ENCODE assay signal across 14 cellular contexts in the genomic region with DNA sequence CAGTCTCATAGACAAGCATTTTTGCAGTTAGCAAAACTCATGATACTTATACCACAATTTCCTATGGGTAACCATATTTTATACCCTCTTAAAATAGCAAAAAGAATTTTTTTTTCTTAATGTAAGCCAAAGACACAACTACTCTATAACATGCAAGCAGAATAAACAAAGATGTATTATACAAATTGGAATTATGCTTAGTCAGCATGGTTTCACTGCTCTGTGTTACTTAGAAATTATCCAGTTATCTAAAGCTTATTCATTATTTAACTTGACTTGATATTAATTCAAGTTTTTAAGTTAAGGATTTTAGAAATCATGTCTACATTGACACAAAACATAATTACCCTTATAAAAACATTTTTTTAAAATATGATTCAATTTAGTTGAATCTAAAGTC.
DNase-seq lines count a peak whose midpoint lies in the region; ATAC-seq, FAIRE-seq and TF ChIP-seq lines count a peak whose summit lies in the region.
"Had no signal": no experiment of that assay in that cellular context is flagged by ENCODE, and none has a peak within 500 bp of the region (broad histone marks: within the 10 kb centered on the region; RNA-seq: fewer than 3 reads in every experiment).

No MANE protein-coding gene starts in this region.

- TF ChIP-seq POLR2A in IMR-90 (IDR thresholded peaks at IDR 0.05; ENCODE audit: low read depth, low read length) (no peak), testis (IDR thresholded peaks at IDR 0.05) (no peak)

- H3K4ac ChIP-seq in IMR-90 (ENCODE audit: low read depth, low read length), result no peak overlapping the region

- no peak overlapping the region for H2AK5ac ChIP-seq in IMR-90 (ENCODE audit: low read depth, low read length)

- H2BK20ac ChIP-seq in IMR-90 (ENCODE audit: low read depth, low read length), result no peak overlapping the region

- no peak overlapping the region for H3K18ac ChIP-seq in IMR-90 (ENCODE audit: low read depth, low read length)

- in situ Hi-C loops in IMR-90 (cut with MboI; ENCODE audit: low sequenced_read_pairs), result no loop called here

- no peaks in the 10 kb centered on the region for H3K79me1 ChIP-seq in IMR-90 (ENCODE audit: low read depth in 1 of 2, low read length in 2 of 2)

- POLR2A ChIA-PET in IMR-90 (lab: Charles Lee; ENCODE audit: unreplicated experiment), result no interaction called here

- H3K9me3 ChIP-seq in IMR-90 (ENCODE audit: control insufficient read depth, insufficient read depth, low read length), result no peaks in the 10 kb centered on the region
- H3K9me3 ChIP-seq in small intestine (ENCODE audit: control insufficient read depth, low read depth), result no peaks in the 10 kb centered on the region
- H3K9me3 ChIP-seq in testis, result no peaks in the 10 kb centered on the region
- H3K9me3 ChIP-seq: BE2C had no signal

- H3K79me2 ChIP-seq in ACC112 (ENCODE audit: control insufficient read depth, insufficient read depth, low read length, unreplicated experiment), result no peaks in the 10 kb centered on the region

- intact Hi-C loops in IMR-90 (cut with micrococcal nuclease) (no loop called here), testis (cut with DNase I; ENCODE audit: low total_unique reads) (no loop called here)

- no peaks in the 10 kb centered on the region for H3K9me1 ChIP-seq in IMR-90 (ENCODE audit: insufficient read depth, low read length)

- no peak overlapping the region for H3K9ac ChIP-seq in IMR-90 (ENCODE audit: low read depth, low read length)

- H3K4me3 ChIP-seq in ACC112 (ENCODE audit: low read depth, low read length), result peak overlapping the region; percentile 56; the same call in 1 of the 2 replicates
- no peak overlapping the region for H3K4me3 ChIP-seq in IMR-90 (ENCODE audit: insufficient read depth, low read depth, low read length)
- H3K4me3 ChIP-seq in small intestine (ENCODE audit: low read depth in 1 of 2, low read length in 2 of 2), result no peak overlapping the region
- H3K4me3 ChIP-seq in testis, result no peak overlapping the region

- no peak overlapping the region for H3K4me2 ChIP-seq in IMR-90 (ENCODE audit: low read depth, low read length)

- H3K4me1 ChIP-seq in ACC112 (ENCODE audit: control insufficient read depth, insufficient read depth, low read length, unreplicated experiment), result no peaks in the 10 kb centered on the region
- H3K4me1 ChIP-seq in IMR-90 (ENCODE audit: control insufficient read depth, insufficient read depth, low read length), result no peaks in the 10 kb centered on the region
- no peaks in the 10 kb centered on the region for H3K4me1 ChIP-seq in small intestine (ENCODE audit: control insufficient read depth in 2 of 2, insufficient read depth in 1 of 2, low read depth in 1 of 2, low read length in 1 of 2)
- no peaks in the 10 kb centered on the region for H3K4me1 ChIP-seq in testis
- H3K4me1 ChIP-seq: BE2C had no signal

- H4K5ac ChIP-seq in IMR-90 (ENCODE audit: low read depth, low read length), result no peak overlapping the region

- ATAC-seq in IMR-90 (ENCODE audit: low read depth), result no peak
- ATAC-seq in HG02981 (IDR thresholded peaks at IDR 0.05; ENCODE audit: unreplicated experiment), result no peak

- no peak overlapping the region for H4K8ac ChIP-seq in IMR-90 (ENCODE audit: low read depth in 2 of 2, low read length in 2 of 2)

- CTCF ChIA-PET in IMR-90 (lab: Yijun Ruan, JAX), result no interaction called here

- H2BK15ac ChIP-seq in IMR-90 (ENCODE audit: low read depth, low read length), result no peak overlapping the region

- H4K20me1 ChIP-seq in IMR-90 (ENCODE audit: insufficient read depth, low read length), result no peaks in the 10 kb centered on the region

- no peak overlapping the region for H2BK120ac ChIP-seq in IMR-90 (ENCODE audit: low read depth, low read length)

- dilution Hi-C loops in IMR-90 (cut with HindIII; ENCODE audit: low sequenced_read_pairs, unreplicated experiment), result no loop called here

- H4K91ac ChIP-seq in IMR-90 (ENCODE audit: insufficient read depth, low read depth, low read length), result no peak overlapping the region

- no peak for TF ChIP-seq RAD21 in IMR-90 (IDR thresholded peaks at IDR 0.05; ENCODE audit: low read length)

- TF ChIP-seq CTCF in IMR-90 (conservative IDR thresholded peaks at IDR 0.05; ENCODE audit: low read depth, low read length) (no peak), testis (IDR thresholded peaks at IDR 0.05) (no peak)

- no peaks in the 10 kb centered on the region for H3K27me3 ChIP-seq in ACC112 (ENCODE audit: insufficient read depth, low read length)
- no peaks in the 10 kb centered on the region for H3K27me3 ChIP-seq in IMR-90 (ENCODE audit: control insufficient read depth, insufficient read depth, low read length)
- H3K27me3 ChIP-seq in small intestine (ENCODE audit: control insufficient read depth in 2 of 2, insufficient read depth in 2 of 2, low read length in 2 of 2), result no peaks in the 10 kb centered on the region
- H3K27me3 ChIP-seq in testis, result no peaks in the 10 kb centered on the region
- H3K27me3 ChIP-seq: BE2C had no signal

- DNase-seq in IMR-90, result no peak
- DNase-seq in small intestine, result no peak
- DNase-seq in testis, result no peak
- no peak for DNase-seq in dermis blood vessel endothelial cell
- DNase-seq: BE2C; CD4-positive, alpha-beta memory T cell; DMS79; GOT3; HCEC 1CT had no signal

- no TSS peak for BruUV-seq in IMR-90 (replicated peaks; lab: Mats Ljungman, UMichigan)

- FAIRE-seq in endometrium (lab: Jason Lieb, UNC) (peak; percentile 85), small intestine (lab: Jason Lieb, UNC) (peak; percentile 61)
- FAIRE-seq: GM12891 had no signal

- H2AFZ ChIP-seq in ACC112 (ENCODE audit: low read length, unreplicated experiment) (peak overlapping the region; percentile 76), IMR-90 (replicated peaks; ENCODE audit: low read length, poor library complexity) (no peak overlapping the region)

- no peak overlapping the region for H3K23ac ChIP-seq in IMR-90 (ENCODE audit: low read depth, low read length)

- no peak overlapping the region for H3K14ac ChIP-seq in IMR-90 (replicated peaks; ENCODE audit: low read depth, low read length)

- H3K56ac ChIP-seq in IMR-90 (ENCODE audit: extremely low read depth, insufficient read depth, low read length), result no peak overlapping the region

- H3K27ac ChIP-seq in ACC112 (ENCODE audit: low read depth, low read length), result no peak overlapping the region
- H3K27ac ChIP-seq in IMR-90 (ENCODE audit: insufficient read depth, low read length), result no peak overlapping the region
- no peak overlapping the region for H3K27ac ChIP-seq in small intestine (ENCODE audit: low read depth in 1 of 2, low read length in 1 of 2)
- no peak overlapping the region for H3K27ac ChIP-seq in testis
- H3K27ac ChIP-seq: C4-2B had no signal

- H2AK9ac ChIP-seq in IMR-90 (replicated peaks; ENCODE audit: low read depth, low read length, poor library complexity), result no peak overlapping the region

- H2BK5ac ChIP-seq in IMR-90 (ENCODE audit: low read depth, low read length, poor library complexity, severe bottlenecking), result no peak overlapping the region

- H3K36me3 ChIP-seq in ACC112 (ENCODE audit: insufficient read depth, low read length) (no peaks in the 10 kb centered on the region), IMR-90 (ENCODE audit: control insufficient read depth, insufficient read depth, low read length) (no peaks in the 10 kb centered on the region), small intestine (ENCODE audit: control insufficient read depth in 2 of 2, insufficient read depth in 2 of 2, low read length in 2 of 2) (no peaks in the 10 kb centered on the region), testis (ENCODE audit: low read depth, missing control alignments) (no peaks in the 10 kb centered on the region)
- H3K36me3 ChIP-seq: BE2C had no signal

TF ChIP-seq in IMR-90, 13 proteins besides CTCF, POLR2A, EP300 and RAD21:
- no peak for TF ChIP-seq MXI1 (IDR thresholded peaks at IDR 0.05; ENCODE audit: borderline replicate concordance, low read depth, low read length)
- no peak for TF ChIP-seq SMC3 (IDR thresholded peaks at IDR 0.05; ENCODE audit: low read depth, low read length)
- TF ChIP-seq USF2 (IDR thresholded peaks at IDR 0.05; ENCODE audit: low read depth, low read length), result no peak
- TF ChIP-seq NFE2L2 (IDR thresholded peaks at IDR 0.05; ENCODE audit: low read depth, low read length), result no peak
- TF ChIP-seq MAZ (IDR thresholded peaks at IDR 0.05; ENCODE audit: borderline replicate concordance, low read depth, low read length), result no peak
- no peak for TF ChIP-seq ELK1 (IDR thresholded peaks at IDR 0.05; ENCODE audit: borderline replicate concordance, low read depth, low read length)
- TF ChIP-seq MAFK (IDR thresholded peaks at IDR 0.05; ENCODE audit: low read depth, low read length), result peak; percentile 98
TF ChIP-seq in IMR-90: peak in this region for 1.
